9 cellular contexts compared by ENCODE assay signal in genomic region chr15:39411102-39411989, GRCh38.
A peak's percentile ranks its signal among the peaks of the same experiment; 100 is the strongest.
DNase-seq lines count a peak whose midpoint lies in the region; ATAC-seq and TF ChIP-seq lines count a peak whose summit lies in the region.
"Had no signal": no experiment of that assay in that cellular context is flagged by ENCODE, and none has a peak within 500 bp of the region (broad histone marks: within the 10 kb centered on the region; RNA-seq: fewer than 3 reads in every experiment).

No MANE protein-coding gene starts in this region.

- H3K27ac ChIP-seq in KMS-11 (no peak overlapping the region), lung (ENCODE audit: low read depth in 1 of 2, low read length in 1 of 2) (no peak overlapping the region), brain microvascular endothelial cell (no peak overlapping the region), mesenchymal stem cell (ENCODE audit: low read length, poor library complexity, severe bottlenecking) (no peak overlapping the region)

- no peak overlapping the region for H3K14ac ChIP-seq in mesenchymal stem cell (ENCODE audit: low read length in 2 of 2)

- H3K27me3 ChIP-seq in KMS-11 (ENCODE audit: insufficient read depth, low read depth): no peaks in the 10 kb centered on the region; the same call in 1 of the 2 replicates
- no peaks in the 10 kb centered on the region for H3K27me3 ChIP-seq in lung (ENCODE audit: control insufficient read depth, insufficient read depth)
- no peaks in the 10 kb centered on the region for H3K27me3 ChIP-seq in brain microvascular endothelial cell (replicated peaks)
- no peaks in the 10 kb centered on the region for H3K27me3 ChIP-seq in mesenchymal stem cell (ENCODE audit: control insufficient read depth in 1 of 2, insufficient read depth in 1 of 2, low read length in 2 of 2)

- H3K4me3 ChIP-seq in KMS-11 (IDR thresholded peaks at IDR 0.05; ENCODE audit: insufficient read depth, low read depth, low read length) (no peak overlapping the region), lung (no peak overlapping the region), brain microvascular endothelial cell (ENCODE audit: low read depth, low read length) (no peak overlapping the region), foreskin fibroblast (ENCODE audit: low read depth in 1 of 2, low read length in 2 of 2) (no peak overlapping the region), mesenchymal stem cell (ENCODE audit: insufficient read depth in 1 of 2, low read depth in 1 of 2, low read length in 2 of 2) (no peak overlapping the region)

- H3K4me1 ChIP-seq in KMS-11 (ENCODE audit: low read depth, poor library complexity, severe bottlenecking): peaks cover 18% of the 10 kb centered on the region
- H3K4me1 ChIP-seq in lung (ENCODE audit: control insufficient read depth in 2 of 2, insufficient read depth in 2 of 2, low read length in 2 of 2): peaks cover 0 to 2% of the 10 kb centered on the region in 2 donors
- peaks cover 6% of the 10 kb centered on the region for H3K4me1 ChIP-seq in mesenchymal stem cell (ENCODE audit: control insufficient read depth, insufficient read depth, low read depth, low read length)

- WGBS in lung, 2 donors: 58 to 67% methylated on average over 4 of the region's 4 CpGs
- WGBS in mesenchymal stem cell: 90% methylated on average over 2 of the region's 4 CpGs

- H2BK120ac ChIP-seq in mesenchymal stem cell (ENCODE audit: low read depth, low read length): no peak overlapping the region

- peak; percentile 93 for ATAC-seq in GM18873 (IDR thresholded peaks at IDR 0.05; ENCODE audit: low FRiP score, unreplicated experiment)
- peak; percentile 86 for ATAC-seq in HG02571 (IDR thresholded peaks at IDR 0.05; ENCODE audit: unreplicated experiment)
- peak; percentile 41 for ATAC-seq in lung (ENCODE audit: insufficient read depth, low FRiP score)

- no peaks in the 10 kb centered on the region for H3K79me2 ChIP-seq in KMS-11 (ENCODE audit: insufficient read depth, low read depth)

- H2BK12ac ChIP-seq in mesenchymal stem cell (ENCODE audit: low read length in 2 of 2): no peak overlapping the region

- H3K4ac ChIP-seq in mesenchymal stem cell (ENCODE audit: low read depth in 1 of 2, low read length in 2 of 2): no peak overlapping the region

- H2AFZ ChIP-seq in KMS-11 (ENCODE audit: low read depth): no peak overlapping the region
- H2AFZ ChIP-seq in mesenchymal stem cell (ENCODE audit: low read depth, low read length): no peak overlapping the region

- no peaks in the 10 kb centered on the region for H3K79me1 ChIP-seq in mesenchymal stem cell (replicated peaks; ENCODE audit: low read length, poor library complexity, severe bottlenecking)

- H4K8ac ChIP-seq in mesenchymal stem cell (ENCODE audit: low read length): no peak overlapping the region

- TF ChIP-seq CTCF in KMS-11 (conservative IDR thresholded peaks at IDR 0.05; ENCODE audit: low read depth, low read length): no peak
- no peak for TF ChIP-seq CTCF in lung (IDR thresholded peaks at IDR 0.05; ENCODE audit: control extremely low read depth, extremely low read depth)
- TF ChIP-seq CTCF in brain microvascular endothelial cell (IDR thresholded peaks at IDR 0.05; ENCODE audit: low read depth, low read length, missing control alignments): no peak
- TF ChIP-seq CTCF in foreskin fibroblast (IDR thresholded peaks at IDR 0.05; ENCODE audit: low read depth, low read length): no peak

- no peak overlapping the region for H2BK15ac ChIP-seq in mesenchymal stem cell (ENCODE audit: low read depth, poor library complexity, severe bottlenecking)

- H3K9ac ChIP-seq in KMS-11: no peak overlapping the region
- no peak overlapping the region for H3K9ac ChIP-seq in mesenchymal stem cell (ENCODE audit: low read length)

- H4K20me1 ChIP-seq in KMS-11 (ENCODE audit: insufficient read depth): no peaks in the 10 kb centered on the region; the same call in 1 of the 2 replicates

- H3K36me3 ChIP-seq in KMS-11 (ENCODE audit: insufficient read depth) (no peaks in the 10 kb centered on the region), lung (ENCODE audit: control insufficient read depth in 2 of 2, insufficient read depth in 2 of 2, low read length in 2 of 2) (no peaks in the 10 kb centered on the region), brain microvascular endothelial cell (replicated peaks) (no peaks in the 10 kb centered on the region), mesenchymal stem cell (ENCODE audit: control insufficient read depth in 1 of 2, insufficient read depth in 2 of 2, low read depth in 1 of 2, low read length in 2 of 2) (no peaks in the 10 kb centered on the region)

- H3K4me2 ChIP-seq in KMS-11: peak overlapping the region; percentile 44
- no peak overlapping the region for H3K4me2 ChIP-seq in mesenchymal stem cell (ENCODE audit: low read length, poor library complexity, severe bottlenecking)

- H3K18ac ChIP-seq in mesenchymal stem cell (ENCODE audit: low read depth in 1 of 2, low read length in 2 of 2): no peak overlapping the region

- H3K23ac ChIP-seq in mesenchymal stem cell (ENCODE audit: low read length in 2 of 2): no peak overlapping the region

- peaks cover 0 to 1% of the 10 kb centered on the region in 2 donors for H3K9me3 ChIP-seq in lung (ENCODE audit: control insufficient read depth in 2 of 2, insufficient read depth in 1 of 2, low read length in 1 of 2)
- H3K9me3 ChIP-seq in mesenchymal stem cell (ENCODE audit: control insufficient read depth, low read length): peaks cover 4% of the 10 kb centered on the region

- H2BK5ac ChIP-seq in mesenchymal stem cell (ENCODE audit: low read depth, low read length, poor library complexity, severe bottlenecking): no peak overlapping the region

- DNase-seq in lung (ENCODE audit: low spot score): no peak
- DNase-seq in retina: no peak
- no peak for DNase-seq in brain microvascular endothelial cell
- no peak for DNase-seq in foreskin fibroblast
- no peak for DNase-seq in mesenchymal stem cell
- DNase-seq: cortex of kidney had no signal

- in situ Hi-C loops in brain microvascular endothelial cell (cut with HindIII; ENCODE audit: low pct_ligation_motif_present, low sequenced_read_pairs): no loop called here

- H4K91ac ChIP-seq in mesenchymal stem cell (ENCODE audit: low read length): no peak overlapping the region

- H2AK5ac ChIP-seq in mesenchymal stem cell (ENCODE audit: low read length, severe bottlenecking): no peak overlapping the region

Comparison
In these comparisons a context has a peak if more than half of its experiments do, and no peak if none do; other contexts are left out.
1. ATAC-seq: peak in every context shown above with its lines; median percentile 93 in GM18873; 86 in HG02571; 41 in lung.